ENCODE assay signal across 8 cellular contexts in the genomic region with DNA sequence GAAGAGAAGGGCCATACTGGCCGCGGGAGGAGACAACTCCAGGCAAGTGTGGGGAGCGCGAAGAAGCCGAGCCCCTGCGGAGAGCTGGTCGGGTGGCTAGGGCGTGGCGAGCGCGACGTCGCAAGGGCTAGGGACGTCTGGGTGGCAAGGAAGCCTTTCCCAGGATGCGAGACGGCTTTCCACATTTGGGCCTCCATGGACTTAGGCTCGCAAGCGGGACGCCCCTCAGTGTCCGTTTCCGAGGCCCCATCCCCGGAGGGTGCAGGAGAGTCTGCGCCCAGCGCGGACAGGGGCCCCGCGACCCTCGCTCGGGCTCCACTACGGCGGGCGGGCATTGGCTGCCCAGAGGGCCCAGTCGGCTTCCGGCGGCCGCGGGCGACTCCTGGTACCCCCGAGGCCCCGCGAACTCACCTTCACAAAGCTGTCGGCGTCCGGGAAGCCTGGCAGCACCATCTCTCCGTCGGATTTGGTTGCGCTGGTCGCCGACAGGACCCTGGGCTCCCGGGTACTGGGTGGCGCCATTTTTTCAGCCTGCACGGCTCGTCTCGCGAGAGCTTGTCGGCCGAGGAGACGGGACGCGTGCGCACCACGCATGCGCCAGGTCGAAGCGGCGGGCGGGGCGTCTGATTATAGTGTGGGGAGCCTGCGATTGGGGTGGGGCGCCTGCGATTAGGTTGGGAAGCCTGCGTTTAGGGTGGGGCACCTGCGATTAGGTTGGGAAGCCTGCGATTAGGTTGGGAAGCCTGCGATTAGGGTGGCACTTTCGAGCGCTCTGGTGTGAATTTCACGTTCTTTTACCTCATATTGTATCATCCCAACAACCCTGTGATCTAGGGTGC. TPM values are rescaled to one million over a fixed set of nuclear protein-coding genes. Genes with fewer than 3 reads are reported as not detected.
DNase-seq lines count a peak whose midpoint lies in the region; ATAC-seq, FAIRE-seq and TF ChIP-seq lines count a peak whose summit lies in the region.

A gene (minus strand): TSS at position 560 of the 839 bp plus-strand sequence. CDS start 38 bp downstream, at position 522.

- TF ChIP-seq CTCF in GM10248 (IDR thresholded peaks at IDR 0.05; ENCODE audit: control extremely low read depth, extremely low read depth, low read depth, missing control alignments) (no peak), pancreas (IDR thresholded peaks at IDR 0.05) (no peak), thyroid gland (IDR thresholded peaks at IDR 0.05) (no peak)

- POLR2A ChIA-PET in GM10248 (lab: Yijun Ruan, JAX), result no interaction called here

- H3K4me3 ChIP-seq in pancreas (peak within 1 kb of the TSS; percentile 98 to 100 (median 98)), thyroid gland (replicated peaks in 1 of 3) (peak within 1 kb of the TSS; percentile 81 to 84 (median 83))

- H3K36me3 ChIP-seq in pancreas (peaks cover 0 to 16% (median 0%) of the 10 kb centered on the region in 3 donors), thyroid gland (peaks cover 18 to 26% of the 10 kb centered on the region in 2 donors)

- peak within 1 kb of the TSS; percentile 93 for H3K4me3 Mint-ChIP-seq in activated naive CD8-positive, alpha-beta T cell treated with anti-CD3 and anti-CD28 coated beads, Interleukin-2, amount 50 U/mL, for 24 hours

- WGBS in pancreas, 2 donors, result 0% methylated on average over 71 to 78 of the region's 78 CpGs
- WGBS in thyroid gland, 2 donors, result 0 to 1% methylated on average over 30 to 60 of the region's 78 CpGs

- H3K27me3 Mint-ChIP-seq in activated naive CD8-positive, alpha-beta T cell treated with anti-CD3 and anti-CD28 coated beads, Interleukin-2, amount 50 U/mL, for 24 hours, result no peaks in the 10 kb centered on the region

- intact Hi-C loops in Right ventricle myocardium superior (cut with DNase I) (no loop called here), pancreas (cut with DNase I) (no loop called here), thyroid gland (cut with DNase I) (no loop called here)

- FAIRE-seq in pancreas (lab: Jason Lieb, UNC), result no peak

- H3K4me1 ChIP-seq in pancreas (peaks cover 0 to 10% (median 7%) of the 10 kb centered on the region in 3 donors), thyroid gland (peaks cover 7 to 8% of the 10 kb centered on the region in 2 donors)

- ATAC-seq in HG02678 (IDR thresholded peaks at IDR 0.05; ENCODE audit: unreplicated experiment), result peak; percentile 92
- ATAC-seq in activated naive CD8-positive, alpha-beta T cell treated with anti-CD3 and anti-CD28 coated beads, Interleukin-2, amount 50 U/mL, for 24 hours, result peak; percentile 94
- peak; percentile 100 for ATAC-seq in Right ventricle myocardium superior (ENCODE audit: poor library complexity)
- ATAC-seq in pancreas, result peak; percentile 98 to 100 (median 99)

- H3K4me1 Mint-ChIP-seq in activated naive CD8-positive, alpha-beta T cell treated with anti-CD3 and anti-CD28 coated beads, Interleukin-2, amount 50 U/mL, for 24 hours, result peaks cover 11% of the 10 kb centered on the region

- CTCF ChIA-PET in GM10248 (lab: Yijun Ruan, JAX), result interaction anchor here (1.0 to 2.5 kb wide), 7 partner anchors 10 to 670 kb away, joined by 3 to 20 read pairs (median 4); a partner anchor contains a TSS

- H3K9me3 ChIP-seq in pancreas (no peaks in the 10 kb centered on the region), thyroid gland (no peaks in the 10 kb centered on the region)

- H3K27ac ChIP-seq in pancreas (peak within 1 kb of the TSS; percentile 41 to 80 (median 72)), thyroid gland (peak within 1 kb of the TSS; percentile 39 to 71 (median 64))

- DNase-seq in GM10248 (ENCODE audit: extremely low spot score), result peak; percentile 99
- peak; percentile 89 to 95 (median 93) for DNase-seq in NCI-H1417 (lab: John Stamatoyannopoulos, UW)
- DNase-seq in SW480 (ENCODE audit: low spot score), result peak; percentile 83
- DNase-seq in activated naive CD8-positive, alpha-beta T cell treated with anti-CD3 and anti-CD28 coated beads, Interleukin-2, amount 50 U/mL, for 24 hours, result peak; percentile 95
- DNase-seq in Right ventricle myocardium superior, result peak; percentile 97
- peak; percentile 89 to 99 (median 93) for DNase-seq in pancreas
- peak; percentile 91 to 93 for DNase-seq in thyroid gland

- H3K36me3 Mint-ChIP-seq in activated naive CD8-positive, alpha-beta T cell treated with anti-CD3 and anti-CD28 coated beads, Interleukin-2, amount 50 U/mL, for 24 hours (ENCODE audit: low read depth), result peaks cover 13% of the 10 kb centered on the region

- H3K27me3 ChIP-seq in pancreas, result no peaks in the 10 kb centered on the region
- H3K27me3 ChIP-seq in thyroid gland, result no peaks in the 10 kb centered on the region

- peak within 1 kb of the TSS; percentile 91 for H3K27ac Mint-ChIP-seq in activated naive CD8-positive, alpha-beta T cell treated with anti-CD3 and anti-CD28 coated beads, Interleukin-2, amount 50 U/mL, for 24 hours

- no peaks in the 10 kb centered on the region for H3K9me3 Mint-ChIP-seq in activated naive CD8-positive, alpha-beta T cell treated with anti-CD3 and anti-CD28 coated beads, Interleukin-2, amount 50 U/mL, for 24 hours

- peak in 1 of 2 donors; percentile 68 for TF ChIP-seq POLR2A in thyroid gland (IDR thresholded peaks at IDR 0.05)

RNA-seq across cellular contexts. Expression of the gene that starts here (rescaled TPM):
- 15.8 TPM for total RNA-seq in Right ventricle myocardium superior
- total RNA-seq in pancreas, result 10 to 100 TPM; 16.3 to 26.8 (median 20.6) TPM
- polyA plus RNA-seq in pancreas, result 10 to 100 TPM; 32.5 to 65.1 TPM
- total RNA-seq in thyroid gland, result 10 to 100 TPM; 41.1 to 60.7 (median 51.6) TPM

Comparison
In these comparisons a context has a peak if more than half of its experiments do, and no peak if none do; other contexts are left out.
1. Peak in every context shown above with its lines: DNase-seq, ATAC-seq, H3K4me3 ChIP-seq and H3K27ac ChIP-seq.